Comparison of ENCODE assay signal across 12 cellular contexts in the genomic region with DNA sequence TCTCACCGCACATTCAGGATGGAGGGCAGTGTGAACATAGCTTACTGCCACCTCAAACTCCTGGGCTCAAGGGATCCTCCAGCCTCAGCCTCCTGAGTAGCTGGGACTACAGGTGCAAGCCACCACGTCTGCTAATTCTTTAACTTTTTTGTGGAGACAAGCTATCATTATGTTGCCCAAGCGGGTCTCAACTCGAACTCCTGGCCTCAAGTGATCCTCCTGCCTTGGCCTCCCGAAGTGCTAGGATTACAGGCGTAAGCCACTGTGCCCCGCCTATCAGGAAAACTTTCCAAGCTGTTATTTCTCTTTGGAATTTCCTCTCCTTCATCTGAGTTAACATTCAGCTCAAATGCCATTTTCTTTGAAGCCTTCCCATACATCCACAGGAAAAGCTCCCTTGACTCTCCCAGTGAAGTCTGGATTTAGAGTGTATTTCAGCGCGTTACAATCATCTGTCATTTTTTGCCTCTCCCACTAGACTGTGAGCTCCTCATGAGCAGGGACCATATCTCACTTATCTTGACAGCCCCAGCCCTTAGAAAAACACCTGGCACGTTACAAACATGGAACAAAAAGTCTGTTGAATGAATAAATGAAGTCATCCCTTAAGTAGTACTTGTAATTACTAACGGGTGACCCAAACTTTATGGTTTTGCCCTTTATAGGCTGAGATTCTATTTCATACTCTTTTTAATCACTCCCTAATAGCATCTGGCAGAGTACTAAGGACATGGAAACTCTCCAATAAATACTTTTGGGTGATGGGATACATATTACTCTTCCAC. TPM values are rescaled to one million over a fixed set of nuclear protein-coding genes. Genes with fewer than 3 reads are reported as not detected.
DNase-seq lines count a peak whose midpoint lies in the region; ATAC-seq and TF ChIP-seq lines count a peak whose summit lies in the region.
"Had no signal": no experiment of that assay in that cellular context is flagged by ENCODE, and none has a peak within 500 bp of the region (broad histone marks: within the 10 kb centered on the region; RNA-seq: fewer than 3 reads in every experiment).

No MANE protein-coding gene starts in this region.

- H3K27me3 ChIP-seq in SK-N-SH (ENCODE audit: insufficient read depth) (no peaks in the 10 kb centered on the region), hepatocyte (no peaks in the 10 kb centered on the region), stomach (no peaks in the 10 kb centered on the region)

- H3K27ac ChIP-seq in SK-N-SH (ENCODE audit: low read depth in 2 of 2, low read length in 1 of 2) (peak overlapping the region in 1 of 2 experiments; percentile 47; a peak in 1 of 4 replicates), hepatocyte (no peak overlapping the region), stomach (peak overlapping the region in 4 of 5 donors; percentile 92 to 97 (median 94))

- H3K9me2 ChIP-seq in SK-N-SH: no peaks in the 10 kb centered on the region
- no peaks in the 10 kb centered on the region for H3K9me2 ChIP-seq in hepatocyte (replicated peaks; ENCODE audit: insufficient read depth)

- TF ChIP-seq CTCF in SK-N-SH (IDR thresholded peaks at IDR 0.05) (no peak), hepatocyte (IDR thresholded peaks at IDR 0.05; ENCODE audit: poor library complexity) (no peak), stomach (IDR thresholded peaks at IDR 0.05) (no peak), GM20000 (IDR thresholded peaks at IDR 0.05; ENCODE audit: extremely low read depth, missing control alignments) (no peak)

- no peaks in the 10 kb centered on the region for H3F3A ChIP-seq in SK-N-SH (replicated peaks; ENCODE audit: insufficient read depth)

- CTCF ChIA-PET in SK-N-SH (lab: Yijun Ruan, JAX) (interaction anchor here (0.6 to 1.3 kb wide), 3 partner anchors 11 to 178 kb away, joined by 3 read pairs; no protein-coding TSS in a partner anchor), T-cell (lab: Charles Lee) (interaction anchor here in 1 of 2 donors (0.6 to 2.5 kb wide), 5 partner anchors 10 to 93 kb away, joined by 3 to 8 read pairs (median 3); no protein-coding TSS in a partner anchor)

- H3K9me3 Mint-ChIP-seq in T-cell: no peaks in the 10 kb centered on the region

- H3K4me1 ChIP-seq in SK-N-SH (ENCODE audit: control insufficient read depth in 1 of 2, insufficient read depth in 2 of 2, low read depth in 1 of 2, low read length in 1 of 2) (peaks cover 4 to 10% of the 10 kb centered on the region in 2 experiments; a peak in 3 of 4 replicates), hepatocyte (ENCODE audit: insufficient read depth) (peaks cover 13% of the 10 kb centered on the region), stomach (peaks cover 9 to 71% (median 54%) of the 10 kb centered on the region in 4 donors)

- H4K20me1 ChIP-seq in SK-N-SH (ENCODE audit: insufficient read depth) (peaks cover 44% of the 10 kb centered on the region), hepatocyte (ENCODE audit: insufficient read depth, poor library complexity, severe bottlenecking) (peaks cover 43% of the 10 kb centered on the region)

- POLR2A ChIA-PET in SK-N-SH (lab: Yijun Ruan, JAX): no interaction called here
- POLR2A ChIA-PET in T-cell (lab: Charles Lee): interaction anchor here (0.6 to 0.7 kb wide), 3 partner anchors 20 to 1479 kb away, joined by 3 to 4 read pairs (median 4); no protein-coding TSS in a partner anchor

- peak overlapping the region; percentile 88 for H3K4me2 ChIP-seq in SK-N-SH
- H3K4me2 ChIP-seq in hepatocyte: peak overlapping the region; percentile 95

- TF ChIP-seq RAD21 in SK-N-SH (IDR thresholded peaks at IDR 0.05; ENCODE audit: low read length): no peak

- H3K4me3 ChIP-seq in SK-N-SH (ENCODE audit: low read depth in 2 of 2, low read length in 1 of 2): peak overlapping the region in 1 of 2 experiments; percentile 66; a peak in 1 of 4 replicates
- H3K4me3 ChIP-seq in hepatocyte: peak overlapping the region; percentile 43
- peak overlapping the region in 3 of 4 donors; percentile 85 to 98 (median 91) for H3K4me3 ChIP-seq in stomach

- H2AFZ ChIP-seq in SK-N-SH (ENCODE audit: low read depth): no peak overlapping the region
- H2AFZ ChIP-seq in hepatocyte: no peak overlapping the region

- H3K27ac Mint-ChIP-seq in T-cell: no peak overlapping the region

- no peaks in the 10 kb centered on the region for H3K9me3 ChIP-seq in SK-N-SH
- H3K9me3 ChIP-seq in hepatocyte (ENCODE audit: low read depth): no peaks in the 10 kb centered on the region
- no peaks in the 10 kb centered on the region for H3K9me3 ChIP-seq in stomach

- 97% methylated on average over 10 of the region's 11 CpGs for WGBS in SK-N-SH (ENCODE audit: low lambda C conversion rate)
- WGBS in hepatocyte (ENCODE audit: low lambda C conversion rate, missing lambda C conversion rate): 92% methylated on average over 11 of the region's 11 CpGs
- 69 to 74% (median 71%) methylated on average over 11 of the region's 11 CpGs for WGBS in stomach, 5 donors

- H3K36me3 Mint-ChIP-seq in T-cell: no peaks in the 10 kb centered on the region

- H3K27me3 Mint-ChIP-seq in T-cell: no peaks in the 10 kb centered on the region

- no peak for ATAC-seq in SK-N-SH treated with all-trans-retinoic acid at 6 μM for 48 hours
- no peak for ATAC-seq in T-cell (replicated peaks in 1 of 4)
- no peak for ATAC-seq in HG02884 (IDR thresholded peaks at IDR 0.05; ENCODE audit: unreplicated experiment)

- TF ChIP-seq EP300 in SK-N-SH (IDR thresholded peaks at IDR 0.05; ENCODE audit: borderline replicate concordance in 1 of 2, low read depth in 1 of 2, low read length in 1 of 2) (no peak), stomach (IDR thresholded peaks at IDR 0.05) (no peak)

- no peak overlapping the region for H3K9ac ChIP-seq in SK-N-SH

- TF ChIP-seq POLR2A in stomach (IDR thresholded peaks at IDR 0.05): no peak

- H3K79me2 ChIP-seq in SK-N-SH (ENCODE audit: insufficient read depth) (peaks cover 68% of the 10 kb centered on the region), hepatocyte (peaks cover 69% of the 10 kb centered on the region)

- H3K36me3 ChIP-seq in SK-N-SH (replicated peaks in 1 of 2; ENCODE audit: control insufficient read depth in 1 of 2, insufficient read depth in 2 of 2, low read length in 1 of 2): no peaks in the 10 kb centered on the region
- H3K36me3 ChIP-seq in hepatocyte (replicated peaks; ENCODE audit: insufficient read depth, low read depth): no peaks in the 10 kb centered on the region
- no peaks in the 10 kb centered on the region for H3K36me3 ChIP-seq in stomach

- H3K4me3 Mint-ChIP-seq in T-cell: peak overlapping the region; percentile 89 to 94 (median 90)

- intact Hi-C loops in stomach (cut with DNase I; ENCODE audit: low total_unique reads): loop anchor here (10.0 kb wide), 1 partner anchor 110 kb away; no protein-coding TSS in a partner anchor

- DNase-seq in SK-N-SH (no peak), T-cell (no peak), hepatocyte (ENCODE audit: low spot score) (no peak), stomach (no peak), GM20000 (ENCODE audit: low spot score) (no peak), NCI-H2081 treated with DMSO at 0.1 percent for 48 hours (lab: John Stamatoyannopoulos, UW) (no peak)
- DNase-seq: activated CD8-positive, alpha-beta memory T cell treated with anti-CD3 and anti-CD28 coated beads, Interleukin-2, amount 50 U/mL, for 48 hours; NCI-H187; stimulated activated CD4-positive, alpha-beta T cell treated with anti-CD3 and anti-CD28 coated beads, Interleukin-15, amount 100 ng/mL, for 24 hours; T-helper 1 cell had no signal

- peaks cover 54 to 61% (median 57%) of the 10 kb centered on the region in 3 donors for H3K4me1 Mint-ChIP-seq in T-cell

TF ChIP-seq in SK-N-SH, 30 proteins besides CTCF, POLR2A, EP300 and RAD21 (continues in another document):
- TF ChIP-seq RXRA (IDR thresholded peaks at IDR 0.05; ENCODE audit: borderline replicate concordance, low read depth) (no peak), FOXJ3 (CRISPR knock-in tag; IDR thresholded peaks at IDR 0.05) (no peak), GATA2 (CRISPR knock-in tag; IDR thresholded peaks at IDR 0.05) (no peak)

TF ChIP-seq in SK-N-SH treated with all-trans-retinoic acid at 6 μM for 48 hours, 23 proteins besides CTCF, POLR2A, EP300 and RAD21 (continues in another document):
- TF ChIP-seq PPARA (CRISPR knock-in tag; IDR thresholded peaks at IDR 0.05; ENCODE audit: borderline replicate concordance) (no peak), ZFP30 (CRISPR knock-in tag; IDR thresholded peaks at IDR 0.05) (no peak), CSRNP3 (CRISPR knock-in tag; IDR thresholded peaks at IDR 0.05) (no peak)

RNA-seq across cellular contexts. Expression of gene MRTFA, which starts 2.2 kb away (rescaled TPM):
- 2.9 and 5.8 TPM in 2 replicates for polyA plus RNA-seq in SK-N-SH (2012; rRNA removed)
- 4.5 and 4.6 TPM in 2 replicates for polyA plus RNA-seq in SK-N-SH (2012; cell fraction: cytosol; rRNA removed)
- polyA plus RNA-seq in SK-N-SH (2012; cell fraction: nucleus; rRNA removed): 14.4 and 18.9 TPM in 2 replicates
- total RNA-seq in T-cell: 100 to 1,000 TPM in 3 of 5 donors, 10 to 100 TPM in 2; 81.9 to 118 (median 114) TPM
- total RNA-seq in hepatocyte: 16.7 and 29.7 TPM in 2 replicates
- 19.0 and 20.9 TPM in 2 replicates for polyA plus RNA-seq in hepatocyte
- 100 to 1,000 TPM in 2 of 5 donors, 10 to 100 TPM in 3; 40.4 to 706 (median 99.8) TPM for total RNA-seq in stomach
- 10 to 100 TPM; 11.1 to 20.2 (median 14.7) TPM for polyA plus RNA-seq in stomach

RNA-seq across cellular contexts. Expression of gene MCHR1, which starts 45.0 kb away (rescaled TPM):
- polyA plus RNA-seq in SK-N-SH (2012; rRNA removed) (0.33 and 0.55 TPM in 2 replicates), hepatocyte (1.1 TPM in 1 of 2 replicates, not detected in the other), stomach (under 1 TPM in 2 of 3 donors, not detected in 1; 0.08 to 0.25 TPM)
- 0.09 and 0.28 TPM in 2 replicates for polyA plus RNA-seq in SK-N-SH (2012; cell fraction: cytosol; rRNA removed)
- 0.40 and 0.71 TPM in 2 replicates for polyA plus RNA-seq in SK-N-SH (2012; cell fraction: nucleus; rRNA removed)
- total RNA-seq in T-cell (not detected), hepatocyte (0.50 and 1.1 TPM in 2 replicates), stomach (not detected)
